Comparison of ENCODE assay signal across 1 cellular context in genomic region chr17:20191066-20191465, GRCh38.
TF ChIP-seq lines count a peak whose summit lies in the region.

No MANE protein-coding gene starts in this region.

TF ChIP-seq in GM23338, 12 proteins besides CTCF, POLR2A, EP300 and RAD21 (continued from another document):
- TF ChIP-seq JUNB (IDR thresholded peaks at IDR 0.05; ENCODE audit: unreplicated experiment), result no peak
- no peak for TF ChIP-seq NANOG (IDR thresholded peaks at IDR 0.05; ENCODE audit: borderline replicate concordance)
- no peak for TF ChIP-seq EZH2phosphoT487 (IDR thresholded peaks at IDR 0.05; ENCODE audit: unreplicated experiment)
TF ChIP-seq in GM23338: peak in this region for 0.
